In the genomic region with DNA sequence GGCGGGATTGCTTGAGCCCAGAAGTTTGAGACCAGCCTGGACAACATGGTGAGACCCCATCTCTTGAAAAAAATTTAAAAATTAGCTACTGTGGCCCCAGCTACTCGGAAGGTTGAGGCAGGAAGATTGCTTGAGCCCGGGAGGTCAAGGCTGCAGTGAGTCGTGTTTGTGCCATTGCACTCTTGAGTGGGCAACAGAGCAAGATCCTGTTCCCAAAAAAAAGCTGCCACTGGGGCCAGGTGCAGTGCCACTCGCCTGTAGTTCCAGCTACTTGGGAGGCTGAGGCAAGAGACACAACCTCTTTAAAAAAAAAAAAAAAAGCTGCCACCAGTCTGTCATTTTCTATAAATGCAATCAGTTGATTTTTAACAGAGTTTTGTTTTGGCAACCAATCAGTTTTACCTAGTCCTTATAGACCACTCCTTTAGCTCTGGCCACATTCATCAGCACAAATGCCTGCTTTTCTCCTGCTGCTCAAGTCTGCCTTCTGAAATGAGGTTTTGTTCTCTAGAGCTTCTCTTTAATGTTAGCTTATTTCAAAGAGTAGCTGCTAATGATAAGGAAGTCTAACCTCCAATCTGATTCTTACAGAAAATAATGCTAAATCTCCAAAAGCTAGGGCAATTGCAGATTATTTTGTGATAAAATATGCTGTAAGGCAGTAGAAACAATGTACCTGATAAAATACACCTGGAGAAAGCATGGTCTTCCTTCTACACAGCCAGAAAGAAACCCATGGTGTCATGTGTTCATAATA, we compare ENCODE assay signal across 9 cellular contexts.
DNase-seq lines count a peak whose midpoint lies in the region; ATAC-seq and TF ChIP-seq lines count a peak whose summit lies in the region.
"Had no signal": no experiment of that assay in that cellular context is flagged by ENCODE, and none has a peak within 500 bp of the region (broad histone marks: within the 10 kb centered on the region; RNA-seq: fewer than 3 reads in every experiment).

No MANE protein-coding gene starts in this region.

- H3K4me1 Mint-ChIP-seq in CD4-positive, alpha-beta T cell (ENCODE audit: low read depth), result peaks cover 56% of the 10 kb centered on the region
- H3K4me1 Mint-ChIP-seq in activated naive CD8-positive, alpha-beta T cell treated with anti-CD3 and anti-CD28 coated beads, Interleukin-2, amount 50 U/mL, for 24 hours, result peaks cover 91% of the 10 kb centered on the region
- peaks cover 8 to 60% (median 33%) of the 10 kb centered on the region in 4 donors for H3K4me1 Mint-ChIP-seq in naive thymus-derived CD8-positive, alpha-beta T cell
- peaks cover 11% of the 10 kb centered on the region for H3K4me1 Mint-ChIP-seq in nephron progenitor cell

- no peaks in the 10 kb centered on the region for H3K9me3 Mint-ChIP-seq in CD4-positive, alpha-beta T cell
- H3K9me3 Mint-ChIP-seq in activated naive CD8-positive, alpha-beta T cell treated with anti-CD3 and anti-CD28 coated beads, Interleukin-2, amount 50 U/mL, for 24 hours, result no peaks in the 10 kb centered on the region
- H3K9me3 Mint-ChIP-seq in naive thymus-derived CD8-positive, alpha-beta T cell, result no peaks in the 10 kb centered on the region
- no peaks in the 10 kb centered on the region for H3K9me3 Mint-ChIP-seq in nephron progenitor cell

- ATAC-seq in CD4-positive, alpha-beta T cell (ENCODE audit: poor library complexity), result peak; percentile 17
- ATAC-seq in HG03196 (IDR thresholded peaks at IDR 0.05; ENCODE audit: unreplicated experiment) (peak; percentile 27), GM18873 (IDR thresholded peaks at IDR 0.05; ENCODE audit: low FRiP score, unreplicated experiment) (no peak), HG02759 (IDR thresholded peaks at IDR 0.05; ENCODE audit: unreplicated experiment) (no peak)
- no peak for ATAC-seq in activated naive CD8-positive, alpha-beta T cell treated with anti-CD3 and anti-CD28 coated beads, Interleukin-2, amount 50 U/mL, for 24 hours
- ATAC-seq in naive thymus-derived CD8-positive, alpha-beta T cell, result no peak

- peak overlapping the region; percentile 85 for H3K27ac Mint-ChIP-seq in CD4-positive, alpha-beta T cell
- peak overlapping the region; percentile 98 for H3K27ac Mint-ChIP-seq in activated naive CD8-positive, alpha-beta T cell treated with anti-CD3 and anti-CD28 coated beads, Interleukin-2, amount 50 U/mL, for 24 hours
- peak overlapping the region in 8 of 10 donors; percentile 19 to 92 (median 70) for H3K27ac Mint-ChIP-seq in naive thymus-derived CD8-positive, alpha-beta T cell
- no peak overlapping the region for H3K27ac Mint-ChIP-seq in nephron progenitor cell

- H3K9me3 ChIP-seq in CD4-positive, alpha-beta T cell (ENCODE audit: control insufficient read depth, low read length), result no peaks in the 10 kb centered on the region

- no peak for DNase-seq in CD4-positive, alpha-beta T cell
- no peak for DNase-seq in activated naive CD8-positive, alpha-beta T cell treated with anti-CD3 and anti-CD28 coated beads, Interleukin-2, amount 50 U/mL, for 24 hours
- DNase-seq in naive thymus-derived CD8-positive, alpha-beta T cell, result no peak
- DNase-seq in NCI-H2227 (lab: John Stamatoyannopoulos, UW; ENCODE audit: unreplicated experiment), result no peak
- no peak for DNase-seq in nephron progenitor cell

- H3K27ac ChIP-seq in CD4-positive, alpha-beta T cell (ENCODE audit: low read depth, low read length), result peak overlapping the region; percentile 25
- H3K27ac ChIP-seq: SK-N-MC had no signal

- no peaks in the 10 kb centered on the region for H3K27me3 ChIP-seq in CD4-positive, alpha-beta T cell (ENCODE audit: control insufficient read depth, insufficient read depth, low read length)

- intact Hi-C loops in CD4-positive, alpha-beta T cell (cut with DNase I, micrococcal nuclease), result no loop called here

- TF ChIP-seq CTCF in CD4-positive, alpha-beta T cell (IDR thresholded peaks at IDR 0.05), result no peak
- no peak for TF ChIP-seq CTCF in nephron progenitor cell (IDR thresholded peaks at IDR 0.05)

- peak overlapping the region; percentile 70 for H3K4me3 Mint-ChIP-seq in CD4-positive, alpha-beta T cell
- H3K4me3 Mint-ChIP-seq in activated naive CD8-positive, alpha-beta T cell treated with anti-CD3 and anti-CD28 coated beads, Interleukin-2, amount 50 U/mL, for 24 hours, result peak overlapping the region; percentile 83
- H3K4me3 Mint-ChIP-seq in naive thymus-derived CD8-positive, alpha-beta T cell, result peak overlapping the region in 1 of 10 donors; percentile 22
- H3K4me3 Mint-ChIP-seq in nephron progenitor cell, result no peak overlapping the region

- CTCF ChIA-PET in CD4-positive, alpha-beta T cell (lab: Charles Lee), result interaction anchor here (0.6 to 3.0 kb wide), 8 partner anchors 10 to 1510 kb away, joined by 3 to 14 read pairs (median 4); no protein-coding TSS in a partner anchor

- no peaks in the 10 kb centered on the region for H3K27me3 Mint-ChIP-seq in CD4-positive, alpha-beta T cell
- H3K27me3 Mint-ChIP-seq in activated naive CD8-positive, alpha-beta T cell treated with anti-CD3 and anti-CD28 coated beads, Interleukin-2, amount 50 U/mL, for 24 hours, result no peaks in the 10 kb centered on the region
- H3K27me3 Mint-ChIP-seq in naive thymus-derived CD8-positive, alpha-beta T cell, result no peaks in the 10 kb centered on the region
- no peaks in the 10 kb centered on the region for H3K27me3 Mint-ChIP-seq in nephron progenitor cell (ENCODE audit: low read depth, poor library complexity)

- POLR2A ChIA-PET in CD4-positive, alpha-beta T cell (lab: Charles Lee), result interaction anchor here (0.8 to 3.6 kb wide), 9 partner anchors 11 to 74 kb away, joined by 3 to 51 read pairs (median 4); no protein-coding TSS in a partner anchor
- POLR2A ChIA-PET in naive thymus-derived CD8-positive, alpha-beta T cell (lab: Charles Lee), result interaction anchor here (0.9 kb wide), 1 partner anchor 10 kb away, joined by 6 read pairs; no protein-coding TSS in a partner anchor

- peaks cover 1% of the 10 kb centered on the region for H3K36me3 Mint-ChIP-seq in CD4-positive, alpha-beta T cell (ENCODE audit: low read depth)
- peaks cover 36% of the 10 kb centered on the region for H3K36me3 Mint-ChIP-seq in activated naive CD8-positive, alpha-beta T cell treated with anti-CD3 and anti-CD28 coated beads, Interleukin-2, amount 50 U/mL, for 24 hours (ENCODE audit: low read depth)
- peaks cover 0 to 24% (median 2%) of the 10 kb centered on the region in 3 donors for H3K36me3 Mint-ChIP-seq in naive thymus-derived CD8-positive, alpha-beta T cell
- peaks cover 11% of the 10 kb centered on the region for H3K36me3 Mint-ChIP-seq in nephron progenitor cell (ENCODE audit: low read depth)

Comparison
In these comparisons a context has a peak if more than half of its experiments do, and no peak if none do; other contexts are left out.
1. ATAC-seq: peak in CD4-positive, alpha-beta T cell (single experiment) and HG03196 (single experiment); none in activated naive CD8-positive, alpha-beta T cell treated with anti-CD3 and anti-CD28 coated beads, Interleukin-2, amount 50 U/mL, for 24 hours (single experiment), naive thymus-derived CD8-positive, alpha-beta T cell (0 of 2), GM18873 (single experiment) and HG02759 (single experiment).